24 cellular contexts compared by ENCODE assay signal in genomic region chr2:200533754-200534153, GRCh38. TPM values are rescaled to one million over a fixed set of nuclear protein-coding genes. Genes with fewer than 3 reads are reported as not detected.
DNase-seq lines count a peak whose midpoint lies in the region; ATAC-seq and TF ChIP-seq lines count a peak whose summit lies in the region.
"Had no signal": no experiment of that assay in that cellular context is flagged by ENCODE, and none has a peak within 500 bp of the region (broad histone marks: within the 10 kb centered on the region; RNA-seq: fewer than 3 reads in every experiment).

No MANE protein-coding gene starts in this region.

- H3K27me3 ChIP-seq in IMR-90 (ENCODE audit: control insufficient read depth, insufficient read depth, low read length) (no peaks in the 10 kb centered on the region), gastroesophageal sphincter (no peaks in the 10 kb centered on the region)
- no peaks in the 10 kb centered on the region for H3K27me3 ChIP-seq in CD8-positive, alpha-beta memory T cell (ENCODE audit: insufficient read depth, low read length, poor library complexity, severe bottlenecking)
- H3K27me3 ChIP-seq: BE2C; BLaER1 treated with 17β-estradiol and CSF1 and Interleukin-3, amounts not matched to agents 10 nM and 100 nM had no signal

- TF ChIP-seq CTCF in IMR-90 (conservative IDR thresholded peaks at IDR 0.05; ENCODE audit: low read depth, low read length) = no peak
- TF ChIP-seq CTCF in omental fat pad (IDR thresholded peaks at IDR 0.05) = no peak
- no peak for TF ChIP-seq CTCF in gastroesophageal sphincter (IDR thresholded peaks at IDR 0.05)

- TF ChIP-seq POLR2A in IMR-90 (IDR thresholded peaks at IDR 0.05; ENCODE audit: low read depth, low read length) = no peak
- TF ChIP-seq POLR2A in gastroesophageal sphincter (IDR thresholded peaks at IDR 0.05) = no peak

- no peak overlapping the region for H3K9ac ChIP-seq in IMR-90 (ENCODE audit: low read depth, low read length)
- H3K9ac ChIP-seq: BLaER1 treated with 17β-estradiol and CSF1 and Interleukin-3, amounts not matched to agents 10 nM and 100 nM had no signal

- intact Hi-C loops in left cardiac atrium (cut with DNase I) = no loop called here
- intact Hi-C loops in Right ventricle myocardium superior (cut with DNase I) = no loop called here
- intact Hi-C loops in IMR-90 (cut with micrococcal nuclease) = no loop called here
- intact Hi-C loops in head of caudate nucleus (cut with DNase I) = no loop called here

- no peak overlapping the region for H3K27ac ChIP-seq in IMR-90 (ENCODE audit: insufficient read depth, low read length)
- H3K27ac ChIP-seq in CD8-positive, alpha-beta memory T cell (ENCODE audit: low read depth, low read length) = no peak overlapping the region
- no peak overlapping the region for H3K27ac ChIP-seq in gastroesophageal sphincter
- H3K27ac ChIP-seq: 22Rv1; A549; BLaER1 treated with 17β-estradiol and CSF1 and Interleukin-3, amounts not matched to agents 10 nM and 100 nM had no signal

- no peak overlapping the region for H2BK15ac ChIP-seq in IMR-90 (ENCODE audit: low read depth, low read length)

- H3K4me1 Mint-ChIP-seq in CD8-positive, alpha-beta memory T cell = no peaks in the 10 kb centered on the region

- H3K4me3 Mint-ChIP-seq in CD8-positive, alpha-beta memory T cell = no peak overlapping the region
- H3K4me3 Mint-ChIP-seq: CD14-positive monocyte; CD4-positive, alpha-beta T cell had no signal

- no peak for TF ChIP-seq RAD21 in IMR-90 (IDR thresholded peaks at IDR 0.05; ENCODE audit: low read length)

- H3K36me3 ChIP-seq in IMR-90 (ENCODE audit: control insufficient read depth, insufficient read depth, low read length) (no peaks in the 10 kb centered on the region; the same call in 1 of the 2 replicates), gastroesophageal sphincter (no peaks in the 10 kb centered on the region)
- H3K36me3 ChIP-seq in CD8-positive, alpha-beta memory T cell (ENCODE audit: insufficient read depth, low read length) = no peaks in the 10 kb centered on the region

- no peaks in the 10 kb centered on the region for H3K9me3 Mint-ChIP-seq in CD8-positive, alpha-beta memory T cell
- H3K9me3 Mint-ChIP-seq: CD14-positive monocyte; CD4-positive, alpha-beta T cell had no signal

- no CpG with 5 or more reads among the region's 2 CpGs for WGBS in IMR-90 (ENCODE audit: extremely low coverage in 2 of 2, insufficient read length in 1 of 2), 2 experiments
- WGBS in gastroesophageal sphincter (ENCODE audit: low coverage in 1 of 2), 2 donors = 53 to 67% methylated on average over 1 to 2 of the region's 2 CpGs

- H2BK5ac ChIP-seq in IMR-90 (ENCODE audit: low read depth, low read length, poor library complexity, severe bottlenecking) = peak overlapping the region; percentile 29

- H2AK5ac ChIP-seq in IMR-90 (ENCODE audit: low read depth, low read length) = no peak overlapping the region

- H3K56ac ChIP-seq in IMR-90 (ENCODE audit: extremely low read depth, insufficient read depth, low read length) = no peak overlapping the region

- dilution Hi-C loops in IMR-90 (cut with HindIII; ENCODE audit: low sequenced_read_pairs, unreplicated experiment) = no loop called here

- ATAC-seq in left cardiac atrium (peak; percentile 30 to 86), Right ventricle myocardium superior (ENCODE audit: poor library complexity) (no peak), IMR-90 (ENCODE audit: low read depth) (no peak), omental fat pad (ENCODE audit: low FRiP score) (peak; percentile 48), gastroesophageal sphincter (no peak)
- ATAC-seq: A549 had no signal

- no peak overlapping the region for H3K14ac ChIP-seq in IMR-90 (replicated peaks; ENCODE audit: low read depth, low read length)

- no peak for DNase-seq in left cardiac atrium
- no peak for DNase-seq in Right ventricle myocardium superior
- DNase-seq in IMR-90 = no peak
- DNase-seq in amniotic epithelial cell (ENCODE audit: low read depth) = peak; percentile 6
- no peak for DNase-seq in omental fat pad (ENCODE audit: low spot score)
- no peak for DNase-seq in CD8-positive, alpha-beta memory T cell
- DNase-seq in head of caudate nucleus = no peak
- DNase-seq: ACHN; AML-193; BE2C; Calu3; CD4-positive, alpha-beta T cell; COR-L47; DMS53; DMS79 treated with DMSO at 0.1 percent for 48 hours; GF-D8; H7; HCEC 1CT had no signal

- in situ Hi-C loops in IMR-90 (cut with MboI; ENCODE audit: low sequenced_read_pairs) = no loop called here

- no peaks in the 10 kb centered on the region for H3K27me3 Mint-ChIP-seq in CD8-positive, alpha-beta memory T cell
- H3K27me3 Mint-ChIP-seq: CD4-positive, alpha-beta T cell had no signal

- H3K9me3 ChIP-seq in IMR-90 (ENCODE audit: control insufficient read depth, insufficient read depth, low read length) (no peaks in the 10 kb centered on the region), gastroesophageal sphincter (no peaks in the 10 kb centered on the region)
- no peaks in the 10 kb centered on the region for H3K9me3 ChIP-seq in CD8-positive, alpha-beta memory T cell (ENCODE audit: low read length)
- H3K9me3 ChIP-seq: A549; BE2C; BLaER1 treated with 17β-estradiol and CSF1 and Interleukin-3, amounts not matched to agents 10 nM and 100 nM had no signal

- no peak overlapping the region for H3K23ac ChIP-seq in IMR-90 (ENCODE audit: low read depth, low read length)

- no peak overlapping the region for H2AK9ac ChIP-seq in IMR-90 (replicated peaks; ENCODE audit: low read depth, low read length, poor library complexity)

- CTCF ChIA-PET in IMR-90 (lab: Yijun Ruan, JAX) = interaction anchor here (1.2 kb wide), 1 partner anchor 48 kb away, joined by 3 read pairs; no protein-coding TSS in a partner anchor
- CTCF ChIA-PET in CD8-positive, alpha-beta memory T cell (lab: Charles Lee) = interaction anchor here (0.7 kb wide), 1 partner anchor 31 kb away, joined by 3 read pairs; no protein-coding TSS in a partner anchor

- H3K4me1 ChIP-seq in IMR-90 (ENCODE audit: control insufficient read depth, insufficient read depth, low read length) (peaks cover 10% of the 10 kb centered on the region; the same call in 1 of the 2 replicates), gastroesophageal sphincter (no peaks in the 10 kb centered on the region)
- H3K4me1 ChIP-seq in CD8-positive, alpha-beta memory T cell (ENCODE audit: insufficient read depth, low read length) = no peaks in the 10 kb centered on the region
- H3K4me1 ChIP-seq: A549, BE2C had no signal

- no peak for TF ChIP-seq EP300 in gastroesophageal sphincter (IDR thresholded peaks at IDR 0.05)

- POLR2A ChIA-PET in IMR-90 (lab: Charles Lee; ENCODE audit: unreplicated experiment) = no interaction called here
- POLR2A ChIA-PET in CD8-positive, alpha-beta memory T cell (lab: Charles Lee) = no interaction called here

- H4K8ac ChIP-seq in IMR-90 (ENCODE audit: low read depth in 2 of 2, low read length in 2 of 2) = no peak overlapping the region

- H3K4ac ChIP-seq in IMR-90 (ENCODE audit: low read depth, low read length) = no peak overlapping the region

- H2BK120ac ChIP-seq in IMR-90 (ENCODE audit: low read depth, low read length) = no peak overlapping the region

- H4K91ac ChIP-seq in IMR-90 (ENCODE audit: insufficient read depth, low read depth, low read length) = no peak overlapping the region

- no peak overlapping the region for H4K5ac ChIP-seq in IMR-90 (ENCODE audit: low read depth, low read length)

- H3K27ac Mint-ChIP-seq in CD8-positive, alpha-beta memory T cell = no peak overlapping the region
- H3K27ac Mint-ChIP-seq: CD14-positive monocyte; CD4-positive, alpha-beta T cell had no signal

- H3K9me1 ChIP-seq in IMR-90 (ENCODE audit: insufficient read depth, low read length) = 0 out of 2 replicates have a peak, but pooled peaks cover 5% of the 10 kb centered on the region

- H3K4me3 ChIP-seq in IMR-90 (ENCODE audit: insufficient read depth, low read depth, low read length) (no peak overlapping the region), gastroesophageal sphincter (no peak overlapping the region)
- H3K4me3 ChIP-seq in CD8-positive, alpha-beta memory T cell (ENCODE audit: low read length) = no peak overlapping the region
- H3K4me3 ChIP-seq: A549; BLaER1 treated with 17β-estradiol and CSF1 and Interleukin-3, amounts not matched to agents 10 nM and 100 nM had no signal

- H3K36me3 Mint-ChIP-seq in CD8-positive, alpha-beta memory T cell = no peaks in the 10 kb centered on the region

- H2BK20ac ChIP-seq in IMR-90 (ENCODE audit: low read depth, low read length) = no peak overlapping the region

- H3K79me1 ChIP-seq in IMR-90 (ENCODE audit: low read depth in 1 of 2, low read length in 2 of 2) = peaks cover 26 to 36% of the 10 kb centered on the region in 2 experiments

- no TSS peak for BruUV-seq in IMR-90 (replicated peaks; lab: Mats Ljungman, UMichigan)

- H3K18ac ChIP-seq in IMR-90 (ENCODE audit: low read depth, low read length) = no peak overlapping the region

- H2AFZ ChIP-seq in IMR-90 (replicated peaks; ENCODE audit: low read length, poor library complexity) = no peak overlapping the region

- no peaks in the 10 kb centered on the region; the same call in 1 of the 2 replicates for H4K20me1 ChIP-seq in IMR-90 (ENCODE audit: insufficient read depth, low read length)

- H3K4me2 ChIP-seq in IMR-90 (ENCODE audit: low read depth, low read length) = no peak overlapping the region
- H3K4me2 ChIP-seq: A549; BLaER1 treated with 17β-estradiol and CSF1 and Interleukin-3, amounts not matched to agents 10 nM and 100 nM had no signal

RNA-seq across cellular contexts. Expression of gene SGO2, which starts 7.7 kb away (rescaled TPM):
- 1 to 10 TPM; 1.6 to 2.2 TPM for total RNA-seq in left cardiac atrium
- 1.3 TPM for total RNA-seq in Right ventricle myocardium superior
- 6.3 and 16.9 TPM in 2 replicates for total RNA-seq in IMR-90 (2012; rRNA removed)
- 4.7 and 5.4 TPM in 2 replicates for polyA plus RNA-seq in IMR-90 (2012; rRNA removed)
- polyA plus RNA-seq in IMR-90 (2012; cell fraction: cytosol; rRNA removed) = 0.20 and 0.66 TPM in 2 replicates
- 0.16 and 1.2 TPM in 2 replicates for polyA plus RNA-seq in IMR-90 (2012; cell fraction: nucleus; rRNA removed; ENCODE audit: low replicate concordance)
- 10 to 100 TPM in 2 of 4 donors, 1 to 10 TPM in 2; 4.7 to 18.7 (median 9.5) TPM for total RNA-seq in omental fat pad
- total RNA-seq in CD8-positive, alpha-beta memory T cell = 10 to 100 TPM; 18.6 to 19.9 TPM
- polyA plus RNA-seq in CD8-positive, alpha-beta memory T cell = 3.5 TPM
- 1 to 10 TPM in 3 of 4 donors, under 1 TPM in 1; 0.62 to 1.8 (median 1.4) TPM for total RNA-seq in gastroesophageal sphincter

RNA-seq across cellular contexts. Expression of gene KCTD18, which starts 23.9 kb away (rescaled TPM):
- 10 to 100 TPM in 1 of 2 donors, 1 to 10 TPM in 1; 9.1 to 10.4 TPM for total RNA-seq in left cardiac atrium
- total RNA-seq in Right ventricle myocardium superior = 9.0 TPM
- 10.4 and 12.8 TPM in 2 replicates for total RNA-seq in IMR-90 (2012; rRNA removed)
- polyA plus RNA-seq in IMR-90 (2012; rRNA removed) = 6.7 and 7.1 TPM in 2 replicates
- polyA plus RNA-seq in IMR-90 (2012; cell fraction: cytosol; rRNA removed) = 3.7 and 4.3 TPM in 2 replicates
- polyA plus RNA-seq in IMR-90 (2012; cell fraction: nucleus; rRNA removed; ENCODE audit: low replicate concordance) = 5.6 and 8.1 TPM in 2 replicates
- total RNA-seq in omental fat pad = 10 to 100 TPM; 10.4 to 19.9 (median 14.2) TPM
- total RNA-seq in CD8-positive, alpha-beta memory T cell = 10 to 100 TPM; 14.5 to 15.3 TPM
- polyA plus RNA-seq in CD8-positive, alpha-beta memory T cell = 14.7 TPM
- 10 to 100 TPM; 23.7 to 33.8 (median 28.8) TPM for total RNA-seq in gastroesophageal sphincter

RNA-seq across cellular contexts. Expression of gene AOX1, which starts 52.1 kb away (rescaled TPM):
- total RNA-seq in left cardiac atrium (10 to 100 TPM; 16.6 to 27.0 TPM), Right ventricle myocardium superior (4.1 TPM), IMR-90 (2012; rRNA removed) (57.2 and 59.9 TPM in 2 replicates), omental fat pad (100 to 1,000 TPM; 241 to 629 (median 321) TPM), gastroesophageal sphincter (100 to 1,000 TPM in 2 of 4 donors, 10 to 100 TPM in 2; 36.7 to 125 (median 85.6) TPM)
- 18.7 and 21.7 TPM in 2 replicates for polyA plus RNA-seq in IMR-90 (2012; rRNA removed)
- polyA plus RNA-seq in IMR-90 (2012; cell fraction: cytosol; rRNA removed) = 6.1 and 8.5 TPM in 2 replicates
- polyA plus RNA-seq in IMR-90 (2012; cell fraction: nucleus; rRNA removed; ENCODE audit: low replicate concordance) = 1.6 and 13.0 TPM in 2 replicates
- not detected for total RNA-seq in CD8-positive, alpha-beta memory T cell
- 0.54 TPM for polyA plus RNA-seq in CD8-positive, alpha-beta memory T cell
- total RNA-seq: CD4-positive, alpha-beta T cell; G401 had no signal
- polyA plus RNA-seq: CD14-positive monocyte had no signal

Comparison
In these comparisons a context has a peak if more than half of its experiments do, and no peak if none do; other contexts are left out.
1. ATAC-seq: peak in left cardiac atrium (2 of 2) and omental fat pad (single experiment); none in Right ventricle myocardium superior (single experiment), IMR-90 (single experiment) and gastroesophageal sphincter (single experiment).